In genomic region chr1:1019122-1019999, GRCh38 we compare ENCODE assay signal across 8 cellular contexts. TPM values are rescaled to one million over a fixed set of nuclear protein-coding genes. Genes with fewer than 3 reads are reported as not detected.
A peak's percentile ranks its signal among the peaks of the same experiment; 100 is the strongest.
DNase-seq lines count a peak whose midpoint lies in the region; ATAC-seq, FAIRE-seq and TF ChIP-seq lines count a peak whose summit lies in the region.

No MANE protein-coding gene starts in this region.

- H3K9me3 ChIP-seq in HUES64 (ENCODE audit: insufficient read depth, low read depth, low read length): no peaks in the 10 kb centered on the region
- H3K9me3 ChIP-seq in cardiac muscle cell (ENCODE audit: low read depth): no peaks in the 10 kb centered on the region
- no peaks in the 10 kb centered on the region for H3K9me3 ChIP-seq in prostate gland

- H3K36me3 ChIP-seq in HUES64 (ENCODE audit: insufficient read depth, low read length) (peaks cover 10% of the 10 kb centered on the region; the same call in 1 of the 2 replicates), cardiac muscle cell (no peaks in the 10 kb centered on the region), prostate gland (no peaks in the 10 kb centered on the region)

- 6% methylated on average over 66 of the region's 91 CpGs for WGBS in HUES64
- WGBS in prostate gland: 27% methylated on average over 6 of the region's 91 CpGs

- H3K27me3 ChIP-seq in HUES64 (ENCODE audit: insufficient read depth, low read length) (peaks cover under 1% of the 10 kb centered on the region; the same call in 1 of the 2 replicates), cardiac muscle cell (no peaks in the 10 kb centered on the region), prostate gland (replicated peaks; ENCODE audit: insufficient read depth) (no peaks in the 10 kb centered on the region)

- peaks cover 19% of the 10 kb centered on the region for H3K4me1 Mint-ChIP-seq in activated naive CD8-positive, alpha-beta T cell (ENCODE audit: low read depth)

- no peaks in the 10 kb centered on the region for H3K27me3 Mint-ChIP-seq in activated naive CD8-positive, alpha-beta T cell

- H3K9me3 Mint-ChIP-seq in activated naive CD8-positive, alpha-beta T cell (ENCODE audit: low read depth): no peaks in the 10 kb centered on the region

- TF ChIP-seq CTCF in cardiac muscle cell (IDR thresholded peaks at IDR 0.05; ENCODE audit: low read depth, low read length) (peak; percentile 40), prostate gland (IDR thresholded peaks at IDR 0.05) (peak; percentile 37 to 65 (median 60))

- H3K27ac ChIP-seq in HUES64 (ENCODE audit: low read depth, low read length) (peak overlapping the region; percentile 97; the same call in 1 of the 2 replicates), cardiac muscle cell (peak overlapping the region; percentile 98), prostate gland (peak overlapping the region; percentile 86 to 97)

- H3K4me3 Mint-ChIP-seq in activated naive CD8-positive, alpha-beta T cell: peak overlapping the region; percentile 73

- no peak overlapping the region for H3K27ac Mint-ChIP-seq in activated naive CD8-positive, alpha-beta T cell

- ATAC-seq in GM21515 (IDR thresholded peaks at IDR 0.05; ENCODE audit: unreplicated experiment): peak; percentile 57

- intact Hi-C loops in prostate gland (cut with DNase I): no loop called here

- H3K36me3 Mint-ChIP-seq in activated naive CD8-positive, alpha-beta T cell: peaks cover 2% of the 10 kb centered on the region

- H3K4me3 ChIP-seq in HUES64 (ENCODE audit: low read length) (peak overlapping the region; percentile 43; the same call in 1 of the 2 replicates), cardiac muscle cell (peak overlapping the region; percentile 93), prostate gland (peak overlapping the region; percentile 77 to 78)

- FAIRE-seq in urothelium cell line (lab: Jason Lieb, UNC): no peak

- DNase-seq in Daoy (ENCODE audit: low read depth) (peak; percentile 93), SKM-1 (lab: John Stamatoyannopoulos, UW; ENCODE audit: unreplicated experiment) (peak; percentile 50), cardiac muscle cell (ENCODE audit: low read depth in 1 of 2, low spot score in 1 of 2) (peak; percentile 92), prostate gland (ENCODE audit: low spot score) (peak; percentile 78), urothelium cell line (ENCODE audit: low spot score) (peak; percentile 94)

- H3K4me1 ChIP-seq in HUES64 (ENCODE audit: insufficient read depth, low read length) (peaks cover 32% of the 10 kb centered on the region), cardiac muscle cell (ENCODE audit: low read depth) (peaks cover 11% of the 10 kb centered on the region), prostate gland (replicated peaks) (peaks cover 10% of the 10 kb centered on the region)

- no peak overlapping the region for H3K9ac ChIP-seq in HUES64 (ENCODE audit: low read depth, low read length)

- TF ChIP-seq POLR2A in prostate gland (IDR thresholded peaks at IDR 0.05): no peak

RNA-seq across cellular contexts. Expression of gene AGRN, which starts 0.6 kb away (rescaled TPM):
- total RNA-seq in Daoy (2014; rRNA removed; shearing (Covaris generic)): 66.6 and 72.0 TPM in 2 replicates
- 58.7 TPM for polyA plus RNA-seq in HUES64 (2013, experiment 1 of 2)
- polyA plus RNA-seq in HUES64 (2013, experiment 2 of 2): 72.3 TPM
- total RNA-seq in cardiac muscle cell (95.5 and 154 TPM in 2 replicates), prostate gland (10 to 100 TPM; 87.7 to 92.4 TPM)
- 23.5 and 30.6 TPM in 2 replicates for polyA plus RNA-seq in cardiac muscle cell

RNA-seq across cellular contexts. Expression of gene ISG15, which starts 6.1 kb away (rescaled TPM):
- total RNA-seq in Daoy (2014; rRNA removed; shearing (Covaris generic)): 219 and 238 TPM in 2 replicates
- 24.5 TPM for polyA plus RNA-seq in HUES64 (2013, experiment 1 of 2)
- 29.7 TPM for polyA plus RNA-seq in HUES64 (2013, experiment 2 of 2)
- 73.4 and 111 TPM in 2 replicates for total RNA-seq in cardiac muscle cell
- polyA plus RNA-seq in cardiac muscle cell: 68.2 and 110 TPM in 2 replicates
- 10 to 100 TPM; 22.3 to 27.2 TPM for total RNA-seq in prostate gland

RNA-seq across cellular contexts. Expression of gene HES4, which starts 19.5 kb away (rescaled TPM):
- total RNA-seq in Daoy (2014; rRNA removed; shearing (Covaris generic)): 30.1 and 36.3 TPM in 2 replicates
- polyA plus RNA-seq in HUES64 (2013, experiment 1 of 2): 3.7 TPM
- 4.8 TPM for polyA plus RNA-seq in HUES64 (2013, experiment 2 of 2)
- total RNA-seq in cardiac muscle cell (54.4 and 89.4 TPM in 2 replicates), prostate gland (10 to 100 TPM; 45.8 to 82.6 TPM)
- polyA plus RNA-seq in cardiac muscle cell: 45.7 and 83.6 TPM in 2 replicates

RNA-seq across cellular contexts. Expression of gene PERM1, which starts 37.5 kb away (rescaled TPM):
- total RNA-seq in Daoy (2014; rRNA removed; shearing (Covaris generic)): not detected in 2 replicates
- not detected for polyA plus RNA-seq in HUES64 (2013, experiment 1 of 2)
- polyA plus RNA-seq in HUES64 (2013, experiment 2 of 2): not detected
- 0.49 and 1.0 TPM in 2 replicates for total RNA-seq in cardiac muscle cell
- polyA plus RNA-seq in cardiac muscle cell: 0.71 and 0.77 TPM in 2 replicates
- total RNA-seq in prostate gland: 1 to 10 TPM in 1 of 2 donors, under 1 TPM in 1; 0.80 to 3.9 TPM

RNA-seq across cellular contexts. Expression of gene PLEKHN1, which starts 53.1 kb away (rescaled TPM):
- total RNA-seq in Daoy (2014; rRNA removed; shearing (Covaris generic)): 0.11 and 3.8 TPM in 2 replicates
- 0.10 TPM for polyA plus RNA-seq in HUES64 (2013, experiment 1 of 2)
- 0.38 TPM for polyA plus RNA-seq in HUES64 (2013, experiment 2 of 2)
- 0.36 TPM in 1 of 2 replicates, not detected in the other for total RNA-seq in cardiac muscle cell
- 0.60 TPM in 2 replicates for polyA plus RNA-seq in cardiac muscle cell
- 1 to 10 TPM; 1.4 to 6.4 TPM for total RNA-seq in prostate gland

Comparison
In these comparisons a context has a peak if more than half of its experiments do, and no peak if none do; other contexts are left out.
1. Peak in every context shown above with its lines: DNase-seq, ATAC-seq, H3K4me3 ChIP-seq and H3K27ac ChIP-seq.
2. H3K4me3 ChIP-seq: peak in every context shown above with its lines; median percentile 93 in cardiac muscle cell; 78 in prostate gland; 43 in HUES64.